7 cellular contexts compared by ENCODE assay signal in genomic region chr9:92819898-92820297, GRCh38. TPM values are rescaled to one million over a fixed set of nuclear protein-coding genes. Genes with fewer than 3 reads are reported as not detected.
DNase-seq lines count a peak whose midpoint lies in the region; ATAC-seq, FAIRE-seq and TF ChIP-seq lines count a peak whose summit lies in the region.
"Not testable (repeated sequence)": the region's sequence is repeated elsewhere in the genome, so short reads cannot be mapped to it uniquely, and the experiment has no call there.

No MANE protein-coding gene starts in this region.

- not testable (repeated sequence) for H3K4me3 ChIP-seq in epithelial cell of proximal tubule (ENCODE audit: low read depth, low read length); mucosa of descending colon

- H3K36me3 Mint-ChIP-seq in activated CD8-positive, alpha-beta T cell treated with anti-CD3 and anti-CD28 coated beads for 36 hours (ENCODE audit: low read depth), result not testable (repeated sequence)

- H3K9me3 Mint-ChIP-seq in activated CD8-positive, alpha-beta T cell treated with anti-CD3 and anti-CD28 coated beads for 36 hours, result not testable (repeated sequence)

- POLR2A ChIA-PET in activated CD8-positive, alpha-beta T cell treated with anti-CD3 and anti-CD28 coated beads for 36 hours (lab: Charles Lee), result not testable (repeated sequence)

- not testable (repeated sequence) for H3K9me3 ChIP-seq in mucosa of descending colon

- peak; percentile 53 for DNase-seq in DMS53 treated with DMSO at 0.1 percent for 48 hours (lab: John Stamatoyannopoulos, UW; ENCODE audit: unreplicated experiment)
- DNase-seq in RCC 7860 (ENCODE audit: low spot score), result peak; percentile 28
- DNase-seq in activated CD8-positive, alpha-beta T cell treated with anti-CD3 and anti-CD28 coated beads for 36 hours; stimulated activated naive CD8-positive, alpha-beta T cell treated with anti-CD3 and anti-CD28 coated beads, Interleukin-15, Interleukin-2, amounts not matched to agents 100 U/mL and 50 U/mL, for 24 hours: not testable (repeated sequence)
- DNase-seq in epithelial cell of proximal tubule (ENCODE audit: low read depth), result peak; percentile 29
- peak; percentile 21 for DNase-seq in glomerular visceral epithelial cell (ENCODE audit: extremely low spot score)
- DNase-seq in mucosa of descending colon, result peak in 1 of 3 donors; percentile 12

- H3K27ac Mint-ChIP-seq in activated CD8-positive, alpha-beta T cell treated with anti-CD3 and anti-CD28 coated beads for 36 hours, result not testable (repeated sequence)

- intact Hi-C loops in activated CD8-positive, alpha-beta T cell treated with anti-CD3 and anti-CD28 coated beads for 36 hours (cut with micrococcal nuclease); mucosa of descending colon (cut with DNase I, micrococcal nuclease): not testable (repeated sequence)

- not testable (repeated sequence) for H3K36me3 ChIP-seq in mucosa of descending colon (ENCODE audit: low read depth)

- not testable (repeated sequence) for H3K4me3 Mint-ChIP-seq in activated CD8-positive, alpha-beta T cell treated with anti-CD3 and anti-CD28 coated beads for 36 hours

- not testable (repeated sequence) for TF ChIP-seq CTCF in activated CD8-positive, alpha-beta T cell treated with anti-CD3 and anti-CD28 coated beads for 36 hours (IDR thresholded peaks at IDR 0.05); epithelial cell of proximal tubule (conservative IDR thresholded peaks at IDR 0.05; ENCODE audit: low read depth, low read length); mucosa of descending colon (IDR thresholded peaks at IDR 0.05)

- H3K27me3 Mint-ChIP-seq in activated CD8-positive, alpha-beta T cell treated with anti-CD3 and anti-CD28 coated beads for 36 hours, result peaks cover 23% of the 10 kb centered on the region

- peak; percentile 37 for FAIRE-seq in RCC 7860 (lab: Jason Lieb, UNC)

- CTCF ChIA-PET in activated CD8-positive, alpha-beta T cell treated with anti-CD3 and anti-CD28 coated beads for 36 hours (lab: Charles Lee), result interaction anchor here (1.1 to 1.5 kb wide), 3 partner anchors 11 to 184 kb away, joined by 3 to 4 read pairs (median 3); no protein-coding TSS in a partner anchor

- H3K4me1 Mint-ChIP-seq in activated CD8-positive, alpha-beta T cell treated with anti-CD3 and anti-CD28 coated beads for 36 hours (ENCODE audit: low read depth), result not testable (repeated sequence)

- ATAC-seq in activated CD8-positive, alpha-beta T cell treated with anti-CD3 and anti-CD28 coated beads for 36 hours, result peak; percentile 67
- ATAC-seq in mucosa of descending colon, result peak; percentile 26
- ATAC-seq in stimulated activated naive CD8-positive, alpha-beta T cell treated with anti-CD3 and anti-CD28 coated beads, Interleukin-15, Interleukin-2, amounts not matched to agents 100 U/mL and 50 U/mL, for 24 hours, result peak; percentile 84

- H3K4me1 ChIP-seq in mucosa of descending colon (ENCODE audit: low read depth), result not testable (repeated sequence)

RNA-seq across cellular contexts. Expression of gene BICD2, which starts 55.3 kb away (rescaled TPM):
- 10 to 100 TPM; 14.2 to 16.8 TPM for total RNA-seq in activated CD8-positive, alpha-beta T cell treated with anti-CD3 and anti-CD28 coated beads for 36 hours
- 32.2 and 35.0 TPM in 2 replicates for total RNA-seq in epithelial cell of proximal tubule
- 10 to 100 TPM in 1 of 3 donors, 1 to 10 TPM in 2; 6.8 to 36.1 (median 8.6) TPM for total RNA-seq in mucosa of descending colon

RNA-seq across cellular contexts. Expression of gene ZNF484, which starts 57.9 kb away (rescaled TPM):
- 1 to 10 TPM; 5.8 to 6.2 TPM for total RNA-seq in activated CD8-positive, alpha-beta T cell treated with anti-CD3 and anti-CD28 coated beads for 36 hours
- 3.8 and 4.0 TPM in 2 replicates for total RNA-seq in epithelial cell of proximal tubule
- total RNA-seq in mucosa of descending colon, result 10 to 100 TPM in 1 of 3 donors, 1 to 10 TPM in 2; 5.0 to 10.9 (median 7.5) TPM

Comparison
In these comparisons a context has a peak if more than half of its experiments do, and no peak if none do; other contexts are left out.
1. ATAC-seq: peak in every context shown above with its lines; median percentile 84 in stimulated activated naive CD8-positive, alpha-beta T cell treated with anti-CD3 and anti-CD28 coated beads, Interleukin-15, Interleukin-2, amounts not matched to agents 100 U/mL and 50 U/mL, for 24 hours; 67 in activated CD8-positive, alpha-beta T cell treated with anti-CD3 and anti-CD28 coated beads for 36 hours; 26 in mucosa of descending colon.